28 cellular contexts compared by ENCODE assay signal in genomic region chr1:62481681-62482080, GRCh38.
"Had no signal": no experiment of that assay in that cellular context is flagged by ENCODE, and none has a peak within 500 bp of the region (broad histone marks: within the 10 kb centered on the region; RNA-seq: fewer than 3 reads in every experiment).

No MANE protein-coding gene starts in this region.

- H3K27me3 ChIP-seq: body of pancreas, gastroesophageal sphincter, pancreas, sigmoid colon, vagina had no signal

- ATAC-seq: activated CD4-positive, alpha-beta T cell treated with anti-CD3 and anti-CD28 coated beads for 36 hours; activated naive CD4-positive, alpha-beta T cell treated with anti-CD3 and anti-CD28 coated beads, Interleukin-2, amount 50 U/mL, for 72 hours; activated T-cell treated with anti-CD3 and anti-CD28 coated beads, Interleukin-2, amount 50 U/mL, for 72 hours; body of pancreas; gastroesophageal sphincter; left colon; pancreas; psoas muscle; stimulated activated memory B cell treated with anti-CD40 and anti-IgM and Interleukin-4, amounts not matched to agents 10 μg/mL and 1 μg/mL and 100 μg/mL, for 72 hours; stimulated activated naive CD8-positive, alpha-beta T cell treated with anti-CD3 and anti-CD28 coated beads, Interleukin-15, amount 100 ng/mL, for 72 hours had no signal

- H3K9me3 ChIP-seq: body of pancreas, gastroesophageal sphincter, pancreas, psoas muscle, sigmoid colon, vagina had no signal

- DNase-seq: activated B cell treated with CpG ODN at 0.5 μM for 24 hours; activated CD4-positive, alpha-beta T cell treated with anti-CD3 and anti-CD28 coated beads for 36 hours; activated CD4-positive, alpha-beta T cell treated with anti-CD3 and anti-CD28 coated beads, Interleukin-2, amount 50 U/mL, for 4 hours; activated naive CD4-positive, alpha-beta T cell; activated T-cell treated with anti-CD3 and anti-CD28 coated beads for 4 hours; activated T-cell treated with anti-CD3 and anti-CD28 coated beads, Interleukin-2, amount 50 U/mL, for 72 hours; aorta; body of pancreas; effector CD8-positive, alpha-beta T cell; hippocampal formation; kidney; left colon; mammary epithelial cell; naive B cell; nephron progenitor cell; pancreas; psoas muscle; sigmoid colon; stimulated activated CD4-positive, alpha-beta T cell treated with anti-CD3 and anti-CD28 coated beads, Interleukin-1b, Interleukin-23, amount 100 ng/mL, for 48 hours; stimulated activated CD4-positive, alpha-beta T cell treated with anti-CD3 and anti-CD28 coated beads, Interleukin-4, amount 100 ng/mL, for 4 hours; stimulated activated CD8-positive, alpha-beta memory T cell treated with anti-CD3 and anti-CD28 coated beads, Interleukin-4, amount 100 ng/mL, for 48 hours; stimulated activated naive CD8-positive, alpha-beta T cell treated with anti-CD3 and anti-CD28 coated beads, Interleukin-15, amount 100 ng/mL, for 72 hours; substantia nigra had no signal

- H3K4me3 ChIP-seq: body of pancreas, gastroesophageal sphincter, pancreas, psoas muscle, sigmoid colon, smooth muscle cell, vagina had no signal

- H3K36me3 ChIP-seq: pancreas, vagina had no signal
